12 cellular contexts compared by ENCODE assay signal in genomic region chrX:77431227-77431626, GRCh38. TPM values are rescaled to one million over a fixed set of nuclear protein-coding genes. Genes with fewer than 3 reads are reported as not detected.
A peak's percentile ranks its signal among the peaks of the same experiment; 100 is the strongest.
DNase-seq lines count a peak whose midpoint lies in the region; ATAC-seq and TF ChIP-seq lines count a peak whose summit lies in the region.
"Had no signal": no experiment of that assay in that cellular context is flagged by ENCODE, and none has a peak within 500 bp of the region (broad histone marks: within the 10 kb centered on the region; RNA-seq: fewer than 3 reads in every experiment).

No MANE protein-coding gene starts in this region.

- no peaks in the 10 kb centered on the region for H3K9me3 ChIP-seq in WERI-Rb-1 (ENCODE audit: severe bottlenecking)
- H3K9me3 ChIP-seq in BE2C = no peaks in the 10 kb centered on the region
- H3K9me3 ChIP-seq: psoas muscle had no signal

- TF ChIP-seq CTCF in WERI-Rb-1 (IDR thresholded peaks at IDR 0.05; ENCODE audit: low read depth, low read length) = no peak
- TF ChIP-seq CTCF in BE2C (IDR thresholded peaks at IDR 0.05; ENCODE audit: low read depth, low read length) = no peak

- H3K4me3 Mint-ChIP-seq in stimulated activated naive CD8-positive, alpha-beta T cell treated with anti-CD3 and anti-CD28 coated beads, Interleukin-15, amount 100 ng/mL, for 72 hours = no peak overlapping the region
- H3K4me3 Mint-ChIP-seq: activated CD4-positive, alpha-beta memory T cell treated with anti-CD3 and anti-CD28 coated beads for 36 hours had no signal

- H3K4me3 ChIP-seq in WERI-Rb-1 (ENCODE audit: low read depth, low read length) (no peak overlapping the region), BE2C (ENCODE audit: low read depth, low read length) (no peak overlapping the region)
- H3K4me3 ChIP-seq: psoas muscle had no signal

- DNase-seq in EH (ENCODE audit: low read depth) (peak; percentile 88), Kasumi-1 (lab: John Stamatoyannopoulos, UW) (peak; percentile 78 to 87), WERI-Rb-1 (peak; percentile 11), kidney tubule cell (ENCODE audit: low spot score) (peak; percentile 43), BE2C (no peak), superior temporal gyrus (ENCODE audit: extremely low spot score) (no peak)
- no peak for DNase-seq in stimulated activated naive CD8-positive, alpha-beta T cell treated with anti-CD3 and anti-CD28 coated beads, Interleukin-15, amount 100 ng/mL, for 72 hours
- DNase-seq: activated CD4-positive, alpha-beta memory T cell treated with anti-CD3 and anti-CD28 coated beads for 36 hours; NCI-H1105 treated with DMSO at 0.1 percent for 48 hours; SHP77 had no signal

- H3K9me3 Mint-ChIP-seq in stimulated activated naive CD8-positive, alpha-beta T cell treated with anti-CD3 and anti-CD28 coated beads, Interleukin-15, amount 100 ng/mL, for 72 hours = no peaks in the 10 kb centered on the region
- H3K9me3 Mint-ChIP-seq: activated CD4-positive, alpha-beta memory T cell treated with anti-CD3 and anti-CD28 coated beads for 36 hours had no signal

- ATAC-seq in stimulated activated naive CD8-positive, alpha-beta T cell treated with anti-CD3 and anti-CD28 coated beads, Interleukin-15, amount 100 ng/mL, for 72 hours = no peak
- ATAC-seq in GM19324 (IDR thresholded peaks at IDR 0.05; ENCODE audit: low FRiP score, unreplicated experiment) = no peak

- no peaks in the 10 kb centered on the region for H3K4me1 Mint-ChIP-seq in stimulated activated naive CD8-positive, alpha-beta T cell treated with anti-CD3 and anti-CD28 coated beads, Interleukin-15, amount 100 ng/mL, for 72 hours

- no peaks in the 10 kb centered on the region for H3K27me3 Mint-ChIP-seq in stimulated activated naive CD8-positive, alpha-beta T cell treated with anti-CD3 and anti-CD28 coated beads, Interleukin-15, amount 100 ng/mL, for 72 hours
- H3K27me3 Mint-ChIP-seq: activated CD4-positive, alpha-beta memory T cell treated with anti-CD3 and anti-CD28 coated beads for 36 hours had no signal

- H3K27ac ChIP-seq in WERI-Rb-1 = no peak overlapping the region
- H3K27ac ChIP-seq: psoas muscle had no signal

- H3K27me3 ChIP-seq in WERI-Rb-1 (ENCODE audit: insufficient read depth, low read depth, severe bottlenecking) (no peaks in the 10 kb centered on the region), BE2C (no peaks in the 10 kb centered on the region)

- H3K27ac Mint-ChIP-seq in stimulated activated naive CD8-positive, alpha-beta T cell treated with anti-CD3 and anti-CD28 coated beads, Interleukin-15, amount 100 ng/mL, for 72 hours = no peak overlapping the region
- H3K27ac Mint-ChIP-seq: activated CD4-positive, alpha-beta memory T cell treated with anti-CD3 and anti-CD28 coated beads for 36 hours had no signal

- H3K4me1 ChIP-seq in BE2C = no peaks in the 10 kb centered on the region
- H3K4me1 ChIP-seq: psoas muscle had no signal

- H3K36me3 ChIP-seq in WERI-Rb-1 = no peaks in the 10 kb centered on the region
- H3K36me3 ChIP-seq in BE2C = no peaks in the 10 kb centered on the region

RNA-seq across cellular contexts. Expression of gene FGF16, which starts 16.0 kb away (rescaled TPM):
- not detected for polyA plus RNA-seq in BE2C (2012; ENCODE audit: insufficient read depth, insufficient read length, low read depth)

Comparison
In these comparisons a context has a peak if more than half of its experiments do, and no peak if none do; other contexts are left out.
1. DNase-seq: peak in EH (single experiment), Kasumi-1 (2 of 2), WERI-Rb-1 (single experiment) and kidney tubule cell (single experiment); none in BE2C (single experiment), stimulated activated naive CD8-positive, alpha-beta T cell treated with anti-CD3 and anti-CD28 coated beads, Interleukin-15, amount 100 ng/mL, for 72 hours (0 of 2) and superior temporal gyrus (single experiment).